Comparison of ENCODE assay signal across 31 cellular contexts in the genomic region with DNA sequence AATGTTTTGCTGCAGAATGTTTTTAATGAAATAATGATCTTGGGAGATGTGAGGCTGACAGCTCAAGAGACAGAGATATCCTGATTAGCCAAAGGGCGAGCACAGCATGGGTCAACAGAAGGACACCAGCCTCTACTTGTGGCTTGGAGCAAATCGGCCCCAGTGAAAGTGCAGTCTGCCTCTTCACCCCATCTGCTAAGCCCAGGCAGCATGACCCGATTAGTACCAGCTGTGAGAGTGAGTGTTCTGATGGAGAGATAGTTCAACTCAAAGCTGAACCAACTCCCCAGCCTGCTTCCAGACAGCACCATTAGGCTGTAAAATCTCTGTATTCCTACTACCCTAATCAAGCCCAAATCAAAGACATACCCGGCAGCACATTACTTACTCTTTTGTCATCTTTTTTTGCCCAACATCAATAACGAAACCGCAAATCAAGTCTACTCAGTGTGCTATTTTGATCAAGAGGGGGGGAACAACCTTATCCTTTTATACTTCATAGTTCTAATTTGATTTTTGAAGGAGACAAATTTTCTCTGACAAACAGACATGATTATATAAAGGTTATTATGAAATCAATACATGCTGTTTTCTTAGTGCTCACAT.
A peak's percentile ranks its signal among the peaks of the same experiment; 100 is the strongest.
DNase-seq lines count a peak whose midpoint lies in the region; ATAC-seq and TF ChIP-seq lines count a peak whose summit lies in the region.
"Had no signal": no experiment of that assay in that cellular context is flagged by ENCODE, and none has a peak within 500 bp of the region (broad histone marks: within the 10 kb centered on the region; RNA-seq: fewer than 3 reads in every experiment).

No MANE protein-coding gene starts in this region.

- no peak overlapping the region for H3K27ac ChIP-seq in upper lobe of left lung
- H3K27ac ChIP-seq: C4-2B, cardiac muscle cell, coronary artery, foreskin keratinocyte, hepatocyte, skin epidermis, stomach, tibial artery had no signal

- H3K27me3 Mint-ChIP-seq in effector memory CD8-positive, alpha-beta T cell: no peaks in the 10 kb centered on the region
- H3K27me3 Mint-ChIP-seq: activated CD4-positive, alpha-beta memory T cell treated with anti-CD3 and anti-CD28 coated beads for 36 hours; activated naive CD4-positive, alpha-beta T cell treated with anti-CD3 and anti-CD28 coated beads, Interleukin-2, amount 50 U/mL, for 24 hours had no signal

- H3K9me3 Mint-ChIP-seq in effector memory CD8-positive, alpha-beta T cell: peaks cover 0 to 6% of the 10 kb centered on the region in 2 donors

- no peak for TF ChIP-seq POLR2A in upper lobe of left lung (IDR thresholded peaks at IDR 0.05)

- H3K4me1 Mint-ChIP-seq in effector memory CD8-positive, alpha-beta T cell (ENCODE audit: low read depth in 2 of 2): no peaks in the 10 kb centered on the region
- H3K4me1 Mint-ChIP-seq: activated naive CD4-positive, alpha-beta T cell treated with anti-CD3 and anti-CD28 coated beads, Interleukin-2, amount 50 U/mL, for 24 hours had no signal

- H3K36me3 ChIP-seq in upper lobe of left lung: no peaks in the 10 kb centered on the region
- H3K36me3 ChIP-seq: cardiac muscle cell, stomach, tibial artery had no signal

- no peak for TF ChIP-seq CTCF in upper lobe of left lung (IDR thresholded peaks at IDR 0.05)

- H3K9me3 ChIP-seq in upper lobe of left lung: no peaks in the 10 kb centered on the region
- H3K9me3 ChIP-seq: stomach, tibial artery had no signal

- DNase-seq in DMS 273 treated with DMSO at 0.1 percent for 48 hours (lab: John Stamatoyannopoulos, UW) (peak; percentile 81), SK-N-DZ (ENCODE audit: low spot score) (peak; percentile 99), head of caudate nucleus (peak in 25 of 42 donors; percentile 4 to 50 (median 16)), retina (peak; percentile 70), upper lobe of left lung (no peak), NAMALWA (ENCODE audit: low spot score) (no peak), germinal center (ENCODE audit: low spot score) (no peak)
- no peak for DNase-seq in effector memory CD8-positive, alpha-beta T cell
- DNase-seq: activated CD4-positive, alpha-beta memory T cell treated with anti-CD3 and anti-CD28 coated beads for 36 hours; effector memory CD4-positive, alpha-beta T cell; foreskin keratinocyte; HFFc6; Karpas-422; left colon; NCI-H1694 treated with DMSO at 0.1 percent for 48 hours; NCI-H510A treated with DMSO at 0.1 percent for 48 hours; occipital lobe; SHP77; stomach; T-helper 1 cell; tibial artery had no signal

- intact Hi-C loops in head of caudate nucleus (cut with DNase I): no loop called here

- H3K27ac Mint-ChIP-seq in effector memory CD8-positive, alpha-beta T cell: no peak overlapping the region
- H3K27ac Mint-ChIP-seq: activated CD4-positive, alpha-beta memory T cell treated with anti-CD3 and anti-CD28 coated beads for 36 hours; activated naive CD4-positive, alpha-beta T cell treated with anti-CD3 and anti-CD28 coated beads, Interleukin-2, amount 50 U/mL, for 24 hours; activated T-helper 2 cell treated with anti-CD3 and anti-CD28 coated beads, Interferon-gamma antibody, Interleukin-2, Interleukin-4, amounts not matched to agents 10 μg/mL and 5 μg/mL and 100 μg/mL, durations not matched to agents 14 hours and 24 hours and 36 hours; HFFc6 had no signal

- no peaks in the 10 kb centered on the region for H3K4me1 ChIP-seq in upper lobe of left lung
- H3K4me1 ChIP-seq: foreskin keratinocyte, stomach, tibial artery had no signal

- no peaks in the 10 kb centered on the region for H3K36me3 Mint-ChIP-seq in effector memory CD8-positive, alpha-beta T cell (ENCODE audit: insufficient read depth)
- H3K36me3 Mint-ChIP-seq: activated CD4-positive, alpha-beta memory T cell treated with anti-CD3 and anti-CD28 coated beads for 36 hours; activated naive CD4-positive, alpha-beta T cell treated with anti-CD3 and anti-CD28 coated beads, Interleukin-2, amount 50 U/mL, for 24 hours had no signal

- no peak for TF ChIP-seq EP300 in upper lobe of left lung (IDR thresholded peaks at IDR 0.05)

- ATAC-seq in effector memory CD8-positive, alpha-beta T cell (replicated peaks): no peak
- ATAC-seq in upper lobe of left lung (ENCODE audit: low FRiP score in 2 of 2): no peak
- ATAC-seq: esophagus mucosa, foreskin keratinocyte, GM12878, HepG2, left colon had no signal

- no peak overlapping the region for H3K4me3 Mint-ChIP-seq in effector memory CD8-positive, alpha-beta T cell
- H3K4me3 Mint-ChIP-seq: activated CD4-positive, alpha-beta memory T cell treated with anti-CD3 and anti-CD28 coated beads for 36 hours; activated naive CD4-positive, alpha-beta T cell treated with anti-CD3 and anti-CD28 coated beads, Interleukin-2, amount 50 U/mL, for 24 hours; HFFc6 had no signal

- H3K4me3 ChIP-seq in upper lobe of left lung: no peak overlapping the region
- H3K4me3 ChIP-seq: cardiac muscle cell, coronary artery, GM12878, hepatocyte, skin epidermis, stomach, tibial artery had no signal

- 62 to 80% methylated on average over 6 of the region's 6 CpGs for WGBS in upper lobe of left lung, 2 donors

- H3K27me3 ChIP-seq in upper lobe of left lung: no peaks in the 10 kb centered on the region
- H3K27me3 ChIP-seq: cardiac muscle cell, foreskin keratinocyte, hepatocyte, stomach, tibial artery had no signal

Comparison
In these comparisons a context has a peak if more than half of its experiments do, and no peak if none do; other contexts are left out.
1. DNase-seq: peak in DMS 273 treated with DMSO at 0.1 percent for 48 hours (single experiment), SK-N-DZ (single experiment), head of caudate nucleus (25 of 42) and retina (single experiment); none in effector memory CD8-positive, alpha-beta T cell (0 of 3), upper lobe of left lung (0 of 2), NAMALWA (single experiment) and germinal center (single experiment).